Comparison of ENCODE assay signal across 18 cellular contexts in the genomic region with DNA sequence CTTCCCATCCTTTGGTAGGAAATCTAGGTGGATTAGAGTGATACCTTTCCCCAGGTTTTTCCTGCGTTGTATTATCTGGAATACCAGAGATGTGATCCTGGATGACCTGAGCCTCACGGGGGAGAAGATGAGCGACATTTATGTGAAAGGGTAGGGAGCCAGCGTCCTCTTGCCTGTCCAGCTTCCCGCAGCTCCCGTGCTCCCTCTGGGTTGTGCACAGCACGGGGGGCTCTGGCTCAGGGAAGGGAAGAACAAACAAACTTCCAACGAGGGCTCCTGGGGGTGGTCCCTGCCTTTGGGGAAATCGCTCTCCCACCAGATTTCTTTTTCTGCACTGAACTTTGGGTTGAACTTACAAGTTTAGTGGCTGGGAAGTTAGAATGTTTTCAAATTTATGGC.
"Had no signal": no experiment of that assay in that cellular context is flagged by ENCODE, and none has a peak within 500 bp of the region (broad histone marks: within the 10 kb centered on the region; RNA-seq: fewer than 3 reads in every experiment).

No MANE protein-coding gene starts in this region.

- H3K36me3 Mint-ChIP-seq: naive thymus-derived CD4-positive, alpha-beta T cell; stimulated activated effector memory CD8-positive, alpha-beta T cell treated with anti-CD3 and anti-CD28 coated beads, Interleukin-12 subunit alpha, Interleukin-12 subunit beta, amount 100 ng/mL, for 72 hours had no signal

- H3K27me3 ChIP-seq: dorsolateral prefrontal cortex, esophagus squamous epithelium, gastroesophageal sphincter, tibial artery, upper lobe of left lung, uterus had no signal

- H3K27ac ChIP-seq: dorsolateral prefrontal cortex, esophagus squamous epithelium, gastroesophageal sphincter, tibial artery, upper lobe of left lung, uterus had no signal

- H3K4me1 ChIP-seq: esophagus squamous epithelium, gastroesophageal sphincter, tibial artery, upper lobe of left lung, uterus had no signal

- H3K9me3 Mint-ChIP-seq: nephron progenitor cell; stimulated activated effector memory CD8-positive, alpha-beta T cell treated with anti-CD3 and anti-CD28 coated beads, Interleukin-12 subunit alpha, Interleukin-12 subunit beta, amount 100 ng/mL, for 72 hours; stimulated activated naive CD8-positive, alpha-beta T cell treated with anti-CD3 and anti-CD28 coated beads, Interleukin-15, Interleukin-2, amounts not matched to agents 100 ng/mL and 50 ng/mL, for 24 hours had no signal

- H3K4me3 ChIP-seq: dorsolateral prefrontal cortex, esophagus squamous epithelium, gastroesophageal sphincter, smooth muscle cell, tibial artery, upper lobe of left lung, uterus had no signal

- H3K4me3 Mint-ChIP-seq: naive thymus-derived CD4-positive, alpha-beta T cell; nephron progenitor cell; stimulated activated effector memory CD8-positive, alpha-beta T cell treated with anti-CD3 and anti-CD28 coated beads, Interleukin-12 subunit alpha, Interleukin-12 subunit beta, amount 100 ng/mL, for 72 hours; stimulated activated naive CD8-positive, alpha-beta T cell treated with anti-CD3 and anti-CD28 coated beads, Interleukin-15, Interleukin-2, amounts not matched to agents 100 ng/mL and 50 ng/mL, for 24 hours had no signal

- H3K27ac Mint-ChIP-seq: naive thymus-derived CD4-positive, alpha-beta T cell; nephron progenitor cell; stimulated activated effector memory CD8-positive, alpha-beta T cell treated with anti-CD3 and anti-CD28 coated beads, Interleukin-12 subunit alpha, Interleukin-12 subunit beta, amount 100 ng/mL, for 72 hours; stimulated activated naive CD8-positive, alpha-beta T cell treated with anti-CD3 and anti-CD28 coated beads, Interleukin-15, Interleukin-2, amounts not matched to agents 100 ng/mL and 50 ng/mL, for 24 hours had no signal

- H3K4me1 Mint-ChIP-seq: naive thymus-derived CD4-positive, alpha-beta T cell had no signal

- ATAC-seq: gastroesophageal sphincter; left colon; naive thymus-derived CD4-positive, alpha-beta T cell; stimulated activated effector memory CD8-positive, alpha-beta T cell treated with anti-CD3 and anti-CD28 coated beads, Interleukin-12 subunit alpha, Interleukin-12 subunit beta, amount 100 ng/mL, for 72 hours had no signal

- H3K36me3 ChIP-seq: uterus had no signal

- DNase-seq: cortex of kidney; dorsolateral prefrontal cortex; effector memory CD4-positive, alpha-beta T cell; esophagus squamous epithelium; foreskin fibroblast; glutamatergic neuron; left colon; mammary epithelial cell; nephron progenitor cell; stimulated activated CD4-positive, alpha-beta T cell treated with anti-CD3 and anti-CD28 coated beads, Interleukin-4, amount 100 ng/mL, for 1 hour; uterus had no signal

- H3K9me3 ChIP-seq: esophagus squamous epithelium, gastroesophageal sphincter, tibial artery, upper lobe of left lung, uterus had no signal

- H3K4me2 ChIP-seq: smooth muscle cell had no signal
